Comparison of ENCODE assay signal across 28 cellular contexts in genomic region chr17:5530265-5530782, GRCh38.
"Had no signal": no experiment of that assay in that cellular context is flagged by ENCODE, and none has a peak within 500 bp of the region (broad histone marks: within the 10 kb centered on the region; RNA-seq: fewer than 3 reads in every experiment).

No MANE protein-coding gene starts in this region.

- H3K9me3 ChIP-seq: esophagus muscularis mucosa, heart left ventricle, thyroid gland, upper lobe of left lung had no signal

- H3K36me3 ChIP-seq: WERI-Rb-1 had no signal

- H3K27ac ChIP-seq: esophagus muscularis mucosa, foreskin keratinocyte, heart left ventricle, upper lobe of left lung, WERI-Rb-1 had no signal

- H3K27me3 ChIP-seq: esophagus muscularis mucosa, foreskin keratinocyte, heart left ventricle, thyroid gland, upper lobe of left lung had no signal

- H3K4me1 ChIP-seq: foreskin keratinocyte, thyroid gland, upper lobe of left lung had no signal

- H3K27ac Mint-ChIP-seq: activated naive CD4-positive, alpha-beta T cell treated with anti-CD3 and anti-CD28 coated beads, Interleukin-2, amount 10 ng/mL, durations not matched to agents 7 days and 5 days; activated naive CD8-positive, alpha-beta T cell treated with anti-CD3 and anti-CD28 coated beads, Interleukin-2, amount 10 ng/mL, durations not matched to agents 7 days and 5 days; dendritic cell treated with granulocyte-macrophage colony-stimulating factor and Interleukin-4, amounts not matched to agents 40 ng/mL and 50 ng/mL, for 4 days had no signal

- H3K4me3 Mint-ChIP-seq: activated naive CD4-positive, alpha-beta T cell treated with anti-CD3 and anti-CD28 coated beads, Interleukin-2, amount 10 ng/mL, durations not matched to agents 7 days and 5 days; activated naive CD8-positive, alpha-beta T cell treated with anti-CD3 and anti-CD28 coated beads, Interleukin-2, amount 10 ng/mL, durations not matched to agents 7 days and 5 days; dendritic cell treated with granulocyte-macrophage colony-stimulating factor and Interleukin-4, amounts not matched to agents 40 ng/mL and 50 ng/mL, for 4 days; immature natural killer cell; naive thymus-derived CD4-positive, alpha-beta T cell; neural crest cell; stimulated activated naive CD8-positive, alpha-beta T cell treated with anti-CD3 and anti-CD28 coated beads, Interleukin-15, amount 100 ng/mL, for 72 hours had no signal

- H3K4me3 ChIP-seq: esophagus muscularis mucosa, heart left ventricle, thyroid gland, upper lobe of left lung had no signal

- H3K4me1 Mint-ChIP-seq: activated naive CD4-positive, alpha-beta T cell treated with anti-CD3 and anti-CD28 coated beads, Interleukin-2, amount 10 ng/mL, durations not matched to agents 7 days and 5 days; immature natural killer cell had no signal

- H3K27me3 Mint-ChIP-seq: activated naive CD4-positive, alpha-beta T cell treated with anti-CD3 and anti-CD28 coated beads, Interleukin-2, amount 10 ng/mL, durations not matched to agents 7 days and 5 days; activated naive CD8-positive, alpha-beta T cell treated with anti-CD3 and anti-CD28 coated beads, Interleukin-2, amount 10 ng/mL, durations not matched to agents 7 days and 5 days; dendritic cell treated with granulocyte-macrophage colony-stimulating factor and Interleukin-4, amounts not matched to agents 40 ng/mL and 50 ng/mL, for 4 days; naive thymus-derived CD4-positive, alpha-beta T cell; stimulated activated naive CD8-positive, alpha-beta T cell treated with anti-CD3 and anti-CD28 coated beads, Interleukin-15, amount 100 ng/mL, for 72 hours had no signal

- DNase-seq: activated CD4-positive, alpha-beta T cell treated with anti-CD3 and anti-CD28 coated beads for 48 hours; activated CD4-positive, alpha-beta T cell treated with anti-CD3 and anti-CD28 coated beads, Interleukin-2, amount 50 U/mL, for 48 hours; activated CD8-positive, alpha-beta memory T cell treated with anti-CD3 and anti-CD28 coated beads, Interleukin-2, amount 50 U/mL, for 48 hours; activated gamma-delta T cell; activated naive CD4-positive, alpha-beta T cell treated with anti-CD3 and anti-CD28 coated beads, Interleukin-2, amount 10 ng/mL, durations not matched to agents 7 days and 5 days; activated naive CD8-positive, alpha-beta T cell treated with anti-CD3 and anti-CD28 coated beads, Interleukin-2, amount 10 ng/mL, durations not matched to agents 7 days and 5 days; amniotic stem cell; central memory CD4-positive, alpha-beta T cell; foreskin keratinocyte; heart left ventricle; hypothalamus; immature natural killer cell; kidney; left colon; mammary epithelial cell; midbrain; naive thymus-derived CD4-positive, alpha-beta T cell; right cardiac atrium; stimulated activated CD4-positive, alpha-beta T cell treated with anti-CD3 and anti-CD28 coated beads, Interleukin-2, amount 100 ng/mL, for 48 hours; stimulated activated naive CD8-positive, alpha-beta T cell treated with anti-CD3 and anti-CD28 coated beads, Interleukin-15, amount 100 ng/mL, for 72 hours; T-helper 9 cell; thyroid gland; upper lobe of left lung; WERI-Rb-1 had no signal

- ATAC-seq: activated CD4-positive, CD25-positive, alpha-beta regulatory T cell treated with anti-CD3 and anti-CD28 coated beads, Interleukin-2, amount 50 U/mL, for 24 hours; foreskin keratinocyte; heart left ventricle; left colon; naive thymus-derived CD4-positive, alpha-beta T cell; right cardiac atrium; stimulated activated naive CD8-positive, alpha-beta T cell treated with anti-CD3 and anti-CD28 coated beads, Interleukin-15, amount 100 ng/mL, for 72 hours had no signal

- H3K9me3 Mint-ChIP-seq: activated naive CD4-positive, alpha-beta T cell treated with anti-CD3 and anti-CD28 coated beads, Interleukin-2, amount 10 ng/mL, durations not matched to agents 7 days and 5 days; activated naive CD8-positive, alpha-beta T cell treated with anti-CD3 and anti-CD28 coated beads, Interleukin-2, amount 10 ng/mL, durations not matched to agents 7 days and 5 days; dendritic cell treated with granulocyte-macrophage colony-stimulating factor and Interleukin-4, amounts not matched to agents 40 ng/mL and 50 ng/mL, for 4 days; immature natural killer cell; naive thymus-derived CD4-positive, alpha-beta T cell; neural crest cell; stimulated activated naive CD8-positive, alpha-beta T cell treated with anti-CD3 and anti-CD28 coated beads, Interleukin-15, amount 100 ng/mL, for 72 hours had no signal
